In the genomic region with DNA sequence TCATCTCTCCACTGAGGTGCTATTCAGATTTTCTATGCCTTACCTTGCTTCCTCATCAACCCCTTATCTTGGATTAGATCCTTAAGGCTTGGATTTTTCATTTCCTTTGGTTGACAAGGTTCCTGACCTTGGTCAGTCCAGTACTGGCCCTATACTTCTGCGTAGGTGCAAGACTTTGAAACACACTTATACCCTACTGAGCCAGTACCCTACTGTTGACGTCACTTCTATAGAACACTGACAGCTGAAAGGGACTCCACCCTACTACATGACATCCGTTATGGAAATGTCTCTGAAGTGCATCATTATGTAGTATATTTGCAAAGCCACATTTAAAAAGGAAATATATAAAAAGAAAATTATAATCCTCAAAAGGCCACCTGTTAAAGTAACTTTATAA, we compare ENCODE assay signal across 27 cellular contexts. TPM values are rescaled to one million over a fixed set of nuclear protein-coding genes. Genes with fewer than 3 reads are reported as not detected.
DNase-seq lines count a peak whose midpoint lies in the region; ATAC-seq, FAIRE-seq and TF ChIP-seq lines count a peak whose summit lies in the region.
"Had no signal": no experiment of that assay in that cellular context is flagged by ENCODE, and none has a peak within 500 bp of the region (broad histone marks: within the 10 kb centered on the region; RNA-seq: fewer than 3 reads in every experiment).

No MANE protein-coding gene starts in this region.

- no peaks in the 10 kb centered on the region for H3K9me3 Mint-ChIP-seq in nephron
- H3K9me3 Mint-ChIP-seq: CD4-positive, alpha-beta T cell; H9; HFFc6 had no signal

- no peak overlapping the region for H3K27ac ChIP-seq in HepG2 (ENCODE audit: extremely low read length, insufficient read depth, low read length)
- no peak overlapping the region for H3K27ac ChIP-seq in right lobe of liver
- H3K27ac ChIP-seq in kidney (ENCODE audit: low read depth in 2 of 2, low read length in 2 of 2): no peak overlapping the region
- H3K27ac ChIP-seq: A549; BLaER1 treated with 17β-estradiol and CSF1 and Interleukin-3, amounts not matched to agents 10 nM and 100 nM had no signal

- no peaks in the 10 kb centered on the region for H3K27me3 Mint-ChIP-seq in nephron (ENCODE audit: low read depth)
- H3K27me3 Mint-ChIP-seq: CD4-positive, alpha-beta T cell had no signal

- peak overlapping the region in 2 of 3 experiments; percentile 10 to 31 for H3K27ac Mint-ChIP-seq in nephron
- H3K27ac Mint-ChIP-seq: CD14-positive monocyte; CD4-positive, alpha-beta T cell; CD8-positive, alpha-beta memory T cell; GM23338; HFFc6 had no signal

- ATAC-seq in HepG2 (no peak), right lobe of liver (no peak), HG03108 (IDR thresholded peaks at IDR 0.05; ENCODE audit: unreplicated experiment) (no peak)
- ATAC-seq: A549, GM23338, HCT116 had no signal

- H3K27me3 ChIP-seq in HepG2 (ENCODE audit: control insufficient read depth in 1 of 2, insufficient read depth in 2 of 2, low read length in 2 of 2): no peaks in the 10 kb centered on the region
- H3K27me3 ChIP-seq in right lobe of liver: no peaks in the 10 kb centered on the region
- H3K27me3 ChIP-seq: BE2C had no signal

- CTCF ChIA-PET in HepG2 (lab: Yijun Ruan, JAX; ENCODE audit: low intra/inter-chr PET ratio, low total read pairs): no interaction called here

- 28% methylated on average over 3 of the region's 3 CpGs for WGBS in HepG2 (ENCODE audit: low lambda C conversion rate)
- whole genome bisulfite sequencing in right lobe of liver (ENCODE audit: insufficient coverage, low coverage, low lambda C conversion rate, missing lambda C conversion rate): 39% methylated on average over 3 of the region's 3 CpGs

- TF ChIP-seq EP300 in HepG2 (IDR thresholded peaks at IDR 0.05; ENCODE audit: low read depth in 2 of 2, low read length in 2 of 2) (no peak), HepG2 (CRISPR knock-in tag; IDR thresholded peaks at IDR 0.05; ENCODE audit: borderline replicate concordance) (no peak)

- in situ Hi-C loops in HepG2 (cut with HindIII; ENCODE audit: extremely low pct_ligation_motif_present, low pct_unique_long_range_greater_than_20kb): no loop called here

- FAIRE-seq in HepG2 (lab: Jason Lieb, UNC) (no peak), kidney (lab: Jason Lieb, UNC) (no peak)
- FAIRE-seq: A549, D721Med, GM12891, GM18507 had no signal

- no peak overlapping the region for H3K4me3 Mint-ChIP-seq in nephron
- H3K4me3 Mint-ChIP-seq: CD14-positive monocyte; CD4-positive, alpha-beta T cell; CD8-positive, alpha-beta memory T cell; GM23338; H9; HFFc6 had no signal

- no peaks in the 10 kb centered on the region for H3K79me2 ChIP-seq in HepG2 (ENCODE audit: insufficient read depth, low read length)

- TF ChIP-seq RAD21 in HepG2 (CRISPR knock-in tag; IDR thresholded peaks at IDR 0.05): no peak

- BruUV-seq in HepG2 (replicated peaks; lab: Mats Ljungman, UMichigan): no TSS peak

- H4K20me1 ChIP-seq in HepG2 (ENCODE audit: insufficient read depth, low read length): no peaks in the 10 kb centered on the region

- no peak for DNase-seq in HepG2 (ENCODE audit: low spot score)
- DNase-seq in right lobe of liver: no peak
- DNase-seq in NCI-H69 (lab: John Stamatoyannopoulos, UW): peak; percentile 42
- DNase-seq in HuH-7.5 (ENCODE audit: low spot score): no peak
- DNase-seq in kidney: no peak
- DNase-seq: 8988T; ACHN; AML-193; BE2C; CD4-positive, alpha-beta T cell; CD8-positive, alpha-beta memory T cell; DMS 273 treated with DMSO at 0.1 percent for 48 hours; DMS79; EL; GDM1; H9; HFFc6 had no signal

- TF ChIP-seq CTCF in HepG2 (CRISPR knock-in tag; IDR thresholded peaks at IDR 0.05) (no peak), right lobe of liver (IDR thresholded peaks at IDR 0.05) (no peak), nephron (IDR thresholded peaks at IDR 0.05; ENCODE audit: unreplicated experiment in 3 of 3) (no peak), kidney (IDR thresholded peaks at IDR 0.05; ENCODE audit: borderline replicate concordance, extremely low read depth, insufficient read depth) (no peak)

- H3K36me3 Mint-ChIP-seq in nephron (ENCODE audit: low read depth): no peaks in the 10 kb centered on the region
- H3K36me3 Mint-ChIP-seq: CD14-positive monocyte had no signal

- H3K9ac ChIP-seq in HepG2 (ENCODE audit: insufficient read depth, low read depth, low read length) (no peak overlapping the region), kidney (ENCODE audit: low read length in 2 of 2) (no peak overlapping the region)
- H3K9ac ChIP-seq: BLaER1 treated with 17β-estradiol and CSF1 and Interleukin-3, amounts not matched to agents 10 nM and 100 nM had no signal

- no peak overlapping the region for H3K4me2 ChIP-seq in HepG2 (ENCODE audit: low read depth, low read length)
- H3K4me2 ChIP-seq: A549; BLaER1 treated with 17β-estradiol and CSF1 and Interleukin-3, amounts not matched to agents 10 nM and 100 nM had no signal

- TF ChIP-seq POLR2A in HepG2 (IDR thresholded peaks at IDR 0.05; ENCODE audit: insufficient read depth in 1 of 2, low read depth in 2 of 2, low read length in 2 of 2): no peak
- no peak for TF ChIP-seq POLR2A in right lobe of liver (IDR thresholded peaks at IDR 0.05)

- intact Hi-C loops in HepG2 (cut with micrococcal nuclease; ENCODE audit: unreplicated experiment): no loop called here
- intact Hi-C loops in right lobe of liver (cut with DNase I): no loop called here
- intact Hi-C loops in kidney (cut with DNase I): no loop called here

- no peaks in the 10 kb centered on the region for H3K9me3 ChIP-seq in HepG2 (ENCODE audit: low read length)
- no peaks in the 10 kb centered on the region for H3K9me3 ChIP-seq in right lobe of liver
- no peaks in the 10 kb centered on the region for H3K9me3 ChIP-seq in kidney (ENCODE audit: control insufficient read depth in 1 of 2, low read length in 2 of 2)
- H3K9me3 ChIP-seq: A549, BE2C had no signal

- H3K36me3 ChIP-seq in HepG2 (replicated peaks in 1 of 2; ENCODE audit: control insufficient read depth in 1 of 2, insufficient read depth in 2 of 2, low read length in 2 of 2): no peaks in the 10 kb centered on the region
- no peaks in the 10 kb centered on the region for H3K36me3 ChIP-seq in right lobe of liver
- no peaks in the 10 kb centered on the region for H3K36me3 ChIP-seq in kidney (ENCODE audit: control insufficient read depth in 1 of 2, insufficient read depth in 2 of 2, low read length in 2 of 2)
- H3K36me3 ChIP-seq: BE2C; BLaER1 treated with 17β-estradiol and CSF1 and Interleukin-3, amounts not matched to agents 10 nM and 100 nM had no signal

- no peaks in the 10 kb centered on the region for H3K4me1 ChIP-seq in HepG2 (ENCODE audit: insufficient read depth, low read length)
- H3K4me1 ChIP-seq in right lobe of liver: no peaks in the 10 kb centered on the region
- no peaks in the 10 kb centered on the region for H3K4me1 ChIP-seq in kidney (ENCODE audit: control insufficient read depth in 1 of 2, insufficient read depth in 1 of 2, low read depth in 1 of 2, low read length in 2 of 2)
- H3K4me1 ChIP-seq: A549, BE2C had no signal

- H2AFZ ChIP-seq in HepG2 (ENCODE audit: low read length): no peak overlapping the region
- H2AFZ ChIP-seq: GM23338 had no signal

- H3K4me1 Mint-ChIP-seq in nephron: peaks cover 24% of the 10 kb centered on the region
- H3K4me1 Mint-ChIP-seq: CD14-positive monocyte; CD8-positive, alpha-beta memory T cell had no signal

- H3K4me3 ChIP-seq in HepG2 (replicated peaks in 1 of 3; ENCODE audit: insufficient read depth in 1 of 3, low read depth in 2 of 3, low read length in 3 of 3) (no peak overlapping the region), right lobe of liver (no peak overlapping the region), kidney (ENCODE audit: low read length in 2 of 2) (no peak overlapping the region)
- H3K4me3 ChIP-seq: A549; BLaER1 treated with 17β-estradiol and CSF1 and Interleukin-3, amounts not matched to agents 10 nM and 100 nM; GM23338 had no signal

- POLR2A ChIA-PET in HepG2 (lab: Yijun Ruan, JAX): no interaction called here

TF ChIP-seq in HepG2, 621 proteins besides CTCF, POLR2A, EP300 and RAD21 (continues in another document):
- 0 out of 2 replicates have a peak, but pooled peaks have one; percentile 12 for TF ChIP-seq ATF7 (IDR thresholded peaks at IDR 0.05)
- no peak for TF ChIP-seq ATF7 (CRISPR knock-in tag; IDR thresholded peaks at IDR 0.05)

RNA-seq across cellular contexts. Expression of a gene that starts 12.0 kb away (rescaled TPM):
- total RNA-seq in HepG2 (2016; rRNA removed; fragmentation: Illumina TruSeq; extraction: Trizol) (99.9 and 173 TPM in 2 replicates), right lobe of liver (100 to 1,000 TPM in 4 of 6 experiments, 10 to 100 TPM in 2; 85.3 to 239 (median 114) TPM), kidney (110 TPM)
- 4.8 and 5.6 TPM in 2 replicates for total RNA-seq in HepG2 (2016; cell fraction: cytosol; rRNA removed; fragmentation: Illumina TruSeq; extraction: Trizol; ENCODE audit: low read depth)
- total RNA-seq in HepG2 (2016; cell fraction: insoluble cytoplasmic fraction; rRNA removed; fragmentation: Illumina TruSeq; extraction: Trizol): 104 and 176 TPM in 2 replicates
- total RNA-seq in HepG2 (2016; cell fraction: membrane; rRNA removed; fragmentation: Illumina TruSeq; extraction: Trizol): 15.0 and 17.4 TPM in 2 replicates
- total RNA-seq in HepG2 (2016; cell fraction: nucleus; rRNA removed; fragmentation: Illumina TruSeq; extraction: Trizol): 46.5 and 49.1 TPM in 2 replicates
- polyA plus RNA-seq in HepG2 (2011; rRNA removed) (50.0 and 55.7 TPM in 2 replicates), kidney (ENCODE audit: insufficient read depth, low read depth, low replicate concordance) (97.4 TPM)
- polyA plus RNA-seq in HepG2 (2011; cell fraction: cytosol; rRNA removed): 23.3 and 39.0 TPM in 2 replicates
- polyA plus RNA-seq in HepG2 (2011; cell fraction: nucleus; rRNA removed): 10.3 and 17.8 TPM in 2 replicates
- 55.0 and 66.5 TPM in 2 replicates for polyA plus RNA-seq in HepG2 (2012)
- 2.5 and 2.8 TPM in 2 replicates for polyA plus RNA-seq in HepG2 (2016; cell fraction: cytosol; fragmentation: Illumina TruSeq; extraction: Trizol; ENCODE audit: low read depth)
- 119 and 132 TPM in 2 replicates for polyA plus RNA-seq in HepG2 (2016; cell fraction: insoluble cytoplasmic fraction; fragmentation: Illumina TruSeq; extraction: Trizol; ENCODE audit: low read depth)
- 7.7 and 8.4 TPM in 2 replicates for polyA plus RNA-seq in HepG2 (2016; cell fraction: membrane; fragmentation: Illumina TruSeq; extraction: Trizol; ENCODE audit: low read depth)
- 41.1 and 45.9 TPM in 2 replicates for polyA plus RNA-seq in HepG2 (2016; cell fraction: nucleus; fragmentation: Illumina TruSeq; extraction: Trizol; ENCODE audit: insufficient read depth, low read depth)
- polyA minus RNA-seq in HepG2 (2011; rRNA and poly(A)+ RNA removed; ENCODE audit: low replicate concordance): 16.8 and 41.4 TPM in 2 replicates
- 60.9 and 101 TPM in 2 replicates for polyA minus RNA-seq in HepG2 (2011; cell fraction: cytosol; rRNA and poly(A)+ RNA removed)
- 18.5 and 30.6 TPM in 2 replicates for polyA minus RNA-seq in HepG2 (2011; cell fraction: nucleus; rRNA and poly(A)+ RNA removed)
- polyA plus RNA-seq: CD8-positive, alpha-beta memory T cell had no signal
